In the genomic region with DNA sequence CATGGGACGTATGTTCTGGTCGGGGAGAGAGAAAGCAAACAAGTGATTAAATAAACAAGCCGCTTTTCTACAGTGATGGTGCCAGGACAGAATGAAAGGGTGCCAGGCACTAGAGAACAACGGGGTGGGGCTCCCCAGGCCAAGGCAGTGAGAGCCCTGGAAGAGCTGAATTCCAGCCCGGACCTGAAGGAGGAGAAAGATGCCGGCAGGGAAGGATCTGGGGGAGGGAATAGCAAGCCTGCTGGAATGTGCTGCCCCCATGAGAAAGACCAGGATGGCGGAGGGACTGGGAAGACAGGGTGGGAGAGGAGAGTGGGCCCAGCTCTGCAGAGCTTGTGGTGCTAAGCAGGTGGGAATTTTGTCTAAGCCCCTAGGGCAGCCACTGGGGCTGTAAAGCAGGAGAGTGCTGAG, we compare ENCODE assay signal across 9 cellular contexts. TPM values are rescaled to one million over a fixed set of nuclear protein-coding genes. Genes with fewer than 3 reads are reported as not detected.
DNase-seq lines count a peak whose midpoint lies in the region; ATAC-seq, FAIRE-seq and TF ChIP-seq lines count a peak whose summit lies in the region.
"Had no signal": no experiment of that assay in that cellular context is flagged by ENCODE, and none has a peak within 500 bp of the region (broad histone marks: within the 10 kb centered on the region; RNA-seq: fewer than 3 reads in every experiment).

No MANE protein-coding gene starts in this region.

- ATAC-seq in K562: no peak
- peak; percentile 53 for ATAC-seq in left lung
- no peak for ATAC-seq in HG03442 (IDR thresholded peaks at IDR 0.05; ENCODE audit: unreplicated experiment)

- no peaks in the 10 kb centered on the region for H3K27me3 Mint-ChIP-seq in Caco-2 (ENCODE audit: insufficient read depth, unreplicated experiment)

- in situ Hi-C loops in K562 (cut with MboI): no loop called here

- H3K9me3 Mint-ChIP-seq in Caco-2 (ENCODE audit: unreplicated experiment): no peaks in the 10 kb centered on the region

- CTCF ChIA-PET in K562 (lab: Yijun Ruan, JAX; ENCODE audit: low intra/inter-chr PET ratio): no interaction called here
- CTCF ChIA-PET in Caco-2 (lab: Charles Lee): interaction anchor here (1.4 to 2.6 kb wide), 2 partner anchors 11 to 81 kb away, joined by 4 to 23 read pairs; no protein-coding TSS in a partner anchor

- no peak for TF ChIP-seq POLR2A in K562 (conservative IDR thresholded peaks at IDR 0.05)

- no peak overlapping the region for H3K4me2 ChIP-seq in K562 (ENCODE audit: insufficient read depth, low read length)

- H3K4me1 Mint-ChIP-seq in Caco-2 (ENCODE audit: low read depth, unreplicated experiment): peaks cover 11% of the 10 kb centered on the region

- no TSS peak for BruUV-seq in K562 (replicated peaks; lab: Mats Ljungman, UMichigan)
- BruUV-seq in Caco-2 (replicated peaks; lab: Mats Ljungman, UMichigan): no TSS peak

- TF ChIP-seq CTCF in K562 (IDR thresholded peaks at IDR 0.05 in 2 of 3, conservative IDR thresholded peaks at IDR 0.05 in 1 of 3; ENCODE audit: insufficient read depth in 2 of 3, low read depth in 1 of 3, low read length in 3 of 3) (no peak), left lung (IDR thresholded peaks at IDR 0.05) (no peak), Caco-2 (IDR thresholded peaks at IDR 0.05; ENCODE audit: insufficient read depth in 1 of 2, low read depth in 1 of 2, low read length in 1 of 2, severe bottlenecking in 1 of 2, unreplicated experiment in 1 of 2) (no peak)

- TF ChIP-seq EP300 in K562 (IDR thresholded peaks at IDR 0.05; ENCODE audit: low read length): no peak

- no peak for FAIRE-seq in K562 (lab: Jason Lieb, UNC)

- H3K36me3 ChIP-seq in K562 (ENCODE audit: control insufficient read depth, insufficient read depth, low read length) (peaks cover 38% of the 10 kb centered on the region), left lung (peaks cover 0 to 9% of the 10 kb centered on the region in 2 donors), Caco-2 (ENCODE audit: control insufficient read depth, insufficient read depth, low read length) (no peaks in the 10 kb centered on the region)

- peaks cover 6% of the 10 kb centered on the region for H3K36me3 Mint-ChIP-seq in Caco-2 (ENCODE audit: insufficient read depth, unreplicated experiment)

- H3K9ac ChIP-seq in K562 (ENCODE audit: insufficient read depth in 1 of 2, low read depth in 2 of 2, low read length in 2 of 2): peak overlapping the region; percentile 63 to 85; a peak in 2 of 4 replicates

- H3K4me3 Mint-ChIP-seq in Caco-2 (ENCODE audit: unreplicated experiment): no peak overlapping the region

- H3K27ac Mint-ChIP-seq in Caco-2 (ENCODE audit: unreplicated experiment): no peak overlapping the region

- H3K79me2 ChIP-seq in K562 (ENCODE audit: control insufficient read depth, insufficient read depth, low read length): peaks cover 25% of the 10 kb centered on the region

- DNase-seq in H4 (ENCODE audit: low spot score): peak; percentile 67
- no peak for DNase-seq in K562 (ENCODE audit: extremely low read depth in 1 of 4, low spot score in 3 of 4)
- DNase-seq in left lung: peak in 1 of 2 donors; percentile 24
- DNase-seq in stimulated activated CD4-positive, alpha-beta T cell treated with anti-CD3 and anti-CD28 coated beads, Interleukin-2, amount 100 ng/mL, for 48 hours: no peak
- no peak for DNase-seq in GDM1 (lab: John Stamatoyannopoulos, UW)
- no peak for DNase-seq in Caco-2
- DNase-seq: effector CD4-positive, alpha-beta T cell had no signal

- H4K20me1 ChIP-seq in K562 (replicated peaks; ENCODE audit: control insufficient read depth, insufficient read depth, low read length): no peaks in the 10 kb centered on the region; the same call in 1 of the 2 replicates

- no peaks in the 10 kb centered on the region for H3K9me3 ChIP-seq in K562 (replicated peaks; ENCODE audit: control insufficient read depth, insufficient read depth, low read depth, low read length)
- H3K9me3 ChIP-seq in left lung: no peaks in the 10 kb centered on the region
- no peaks in the 10 kb centered on the region for H3K9me3 ChIP-seq in Caco-2

- H2AFZ ChIP-seq in K562 (ENCODE audit: low read depth, low read length): peak overlapping the region; percentile 89; the same call in 1 of the 2 replicates

- H3K27me3 ChIP-seq in K562 (ENCODE audit: control insufficient read depth in 2 of 2, insufficient read depth in 2 of 2, low read length in 2 of 2): no peaks in the 10 kb centered on the region
- H3K27me3 ChIP-seq in left lung: no peaks in the 10 kb centered on the region
- H3K27me3 ChIP-seq in Caco-2 (replicated peaks; ENCODE audit: control insufficient read depth, insufficient read depth, low read length): no peaks in the 10 kb centered on the region

- no peak overlapping the region for H3K4me3 ChIP-seq in K562
- no peak overlapping the region for H3K4me3 ChIP-seq in left lung
- H3K4me3 ChIP-seq in skin epidermis: no peak overlapping the region
- no peak overlapping the region for H3K4me3 ChIP-seq in Caco-2 (ENCODE audit: low read depth, low read length)

- H3K4me1 ChIP-seq in K562 (replicated peaks in 1 of 2; ENCODE audit: control insufficient read depth in 2 of 2, insufficient read depth in 2 of 2, low read length in 2 of 2): peaks cover 40 to 47% of the 10 kb centered on the region in 2 experiments
- peaks cover 22 to 43% of the 10 kb centered on the region in 2 donors for H3K4me1 ChIP-seq in left lung
- peaks cover 10% of the 10 kb centered on the region; the same call in 1 of the 2 replicates for H3K4me1 ChIP-seq in Caco-2

- POLR2A ChIA-PET in K562 (lab: Yijun Ruan, JAX) (interaction anchor here (1.6 to 1.7 kb wide), 2 partner anchors 24 to 79 kb away, joined by 3 to 7 read pairs; no protein-coding TSS in a partner anchor), Caco-2 (lab: Charles Lee) (no interaction called here)

- intact Hi-C loops in K562 (cut with micrococcal nuclease) (no loop called here), left lung (cut with DNase I) (no loop called here), Caco-2 (cut with micrococcal nuclease; ENCODE audit: unreplicated experiment) (no loop called here)

- peak overlapping the region; percentile 80; the same call in 2 of the 3 replicates for H3K27ac ChIP-seq in K562 (ENCODE audit: extremely low read depth, low read depth, low read length)
- peak overlapping the region; percentile 75 for H3K27ac ChIP-seq in left lung
- peak overlapping the region in 17 of 21 experiments; percentile 4 to 86 (median 67) for H3K27ac ChIP-seq in skin epidermis

- peaks cover 8% of the 10 kb centered on the region for H3K9me1 ChIP-seq in K562 (ENCODE audit: control insufficient read depth, insufficient read depth, low read length)

- no peak for TF ChIP-seq RAD21 in K562 (CRISPR knock-in tag; conservative IDR thresholded peaks at IDR 0.05 in 1 of 2, IDR thresholded peaks at IDR 0.05 in 1 of 2)

- 87% methylated on average over 6 of the region's 7 CpGs for WGBS in K562 (ENCODE audit: insufficient coverage, low coverage, missing lambda C conversion rate)

TF ChIP-seq in K562, 482 proteins besides CTCF, POLR2A, EP300 and RAD21 (continues in another document):
- no peak for TF ChIP-seq GABPB2 (CRISPR knock-in tag; conservative IDR thresholded peaks at IDR 0.05)
- no peak for TF ChIP-seq SRSF9 (IDR thresholded peaks at IDR 0.05; ENCODE audit: borderline replicate concordance, low read depth, low read length)

RNA-seq across cellular contexts. Expression of a gene that starts 7.5 kb away (rescaled TPM):
- total RNA-seq in H4 (2014; rRNA removed; shearing (Covaris generic)): 5.5 and 10.5 TPM in 2 replicates
- 4.4 and 12.8 TPM in 2 replicates for total RNA-seq in K562 (2011; cell fraction: chromatin; rRNA removed; ENCODE audit: low replicate concordance)
- 12.4 and 15.3 TPM in 2 replicates for total RNA-seq in K562 (2011; cell fraction: nucleolus; rRNA removed)
- total RNA-seq in K562 (2011; cell fraction: nucleoplasm; rRNA removed): 9.8 and 10.2 TPM in 2 replicates
- total RNA-seq in K562 (2014; rRNA removed): 1.7 and 7.3 TPM in 2 replicates
- total RNA-seq in K562 (2014; rRNA removed; fragmentation: Illumina TruSeq; extraction: Trizol): 1.1 and 2.0 TPM in 2 replicates
- 2.4 TPM in 2 replicates for total RNA-seq in K562 (2015; rRNA removed; fragmentation: Illumina TruSeq; extraction: Trizol)
- total RNA-seq in K562 (2021): 10.7 and 13.4 TPM in 2 replicates
- polyA plus RNA-seq in K562 (2011; rRNA removed): 1.6 and 7.1 TPM in 2 replicates
- polyA plus RNA-seq in K562 (2011; cell fraction: cytosol; rRNA removed): 2.3 and 3.2 TPM in 2 replicates
- 10.9 and 15.0 TPM in 2 replicates for polyA plus RNA-seq in K562 (2011; cell fraction: nucleus; rRNA removed)
- polyA plus RNA-seq in K562 (2012): 9.7 and 21.7 TPM in 2 replicates
- 11.6 and 12.3 TPM in 2 replicates for polyA plus RNA-seq in K562 (2014; fragmentation: Illumina TruSeq; extraction: Trizol)
- polyA plus RNA-seq in K562 (2014; fragmentation: Nextera tagmentation; extraction: Ambion mirVana): under 1 TPM; 0.32 to 0.80 TPM
- polyA plus RNA-seq in K562 (2014; rRNA removed): 3.1 and 6.4 TPM in 2 replicates
- 1.2 and 1.4 TPM in 2 replicates for polyA minus RNA-seq in K562 (2011; rRNA and poly(A)+ RNA removed)
- polyA minus RNA-seq in K562 (2011; cell fraction: cytosol; rRNA and poly(A)+ RNA removed): 3.7 and 4.9 TPM in 2 replicates
- polyA minus RNA-seq in K562 (2011; cell fraction: nucleus; rRNA and poly(A)+ RNA removed): 6.7 and 14.1 TPM in 2 replicates
- total RNA-seq in left lung: 1 to 10 TPM; 2.8 to 4.1 TPM
- total RNA-seq in Caco-2 (2022): 8.9 and 10.9 TPM in 2 replicates

RNA-seq across cellular contexts. Expression of a gene that starts 54.1 kb away (rescaled TPM):
- total RNA-seq in H4 (2014; rRNA removed; shearing (Covaris generic)): 152 and 183 TPM in 2 replicates
- total RNA-seq in K562 (2011; cell fraction: chromatin; rRNA removed; ENCODE audit: low replicate concordance): 128 TPM in 2 replicates
- total RNA-seq in K562 (2011; cell fraction: nucleolus; rRNA removed): 83.2 and 92.9 TPM in 2 replicates
- 138 and 187 TPM in 2 replicates for total RNA-seq in K562 (2011; cell fraction: nucleoplasm; rRNA removed)
- total RNA-seq in K562 (2014; rRNA removed): 53.5 and 82.2 TPM in 2 replicates
- total RNA-seq in K562 (2014; rRNA removed; fragmentation: Illumina TruSeq; extraction: Trizol): 62.6 and 66.5 TPM in 2 replicates
- 54.5 and 57.2 TPM in 2 replicates for total RNA-seq in K562 (2015; rRNA removed; fragmentation: Illumina TruSeq; extraction: Trizol)
- total RNA-seq in K562 (2021): 89.1 and 90.3 TPM in 2 replicates
- polyA plus RNA-seq in K562 (2011; rRNA removed): 102 and 111 TPM in 2 replicates
- 130 and 133 TPM in 2 replicates for polyA plus RNA-seq in K562 (2011; cell fraction: cytosol; rRNA removed)
- 116 and 131 TPM in 2 replicates for polyA plus RNA-seq in K562 (2011; cell fraction: nucleus; rRNA removed)
- 78.1 and 81.2 TPM in 2 replicates for polyA plus RNA-seq in K562 (2012)
- polyA plus RNA-seq in K562 (2014; fragmentation: Illumina TruSeq; extraction: Trizol): 75.8 and 81.2 TPM in 2 replicates
- polyA plus RNA-seq in K562 (2014; fragmentation: Nextera tagmentation; extraction: Ambion mirVana): 10 to 100 TPM; 38.6 to 64.5 TPM
- polyA plus RNA-seq in K562 (2014; rRNA removed): 55.9 and 76.9 TPM in 2 replicates
- 63.1 and 64.7 TPM in 2 replicates for polyA minus RNA-seq in K562 (2011; rRNA and poly(A)+ RNA removed)
- polyA minus RNA-seq in K562 (2011; cell fraction: cytosol; rRNA and poly(A)+ RNA removed): 44.9 and 69.4 TPM in 2 replicates
- polyA minus RNA-seq in K562 (2011; cell fraction: nucleus; rRNA and poly(A)+ RNA removed): 42.4 and 53.6 TPM in 2 replicates
- 10 to 100 TPM; 63.5 to 69.0 TPM for total RNA-seq in left lung
- 146 and 154 TPM in 2 replicates for total RNA-seq in Caco-2 (2022)
